35 cellular contexts compared by ENCODE assay signal in genomic region chr1:87714278-87714677, GRCh38.
"Had no signal": no experiment of that assay in that cellular context is flagged by ENCODE, and none has a peak within 500 bp of the region (broad histone marks: within the 10 kb centered on the region; RNA-seq: fewer than 3 reads in every experiment).

No MANE protein-coding gene starts in this region.

- DNase-seq: Kasumi-1, MG63, MM.1S, MV-4-11, NCI-H1048, NCI-H1092, NCI-H1092 treated with DMSO at 0.1 percent for 48 hours, NCI-H1105, NCI-H1105 treated with DMSO at 0.1 percent for 48 hours, NCI-H1417, NCI-H1417 treated with DMSO at 0.1 percent for 48 hours, NCI-H1436, NCI-H1436 treated with DMSO at 0.1 percent for 48 hours, NCI-H146, NCI-H1694, NCI-H1694 treated with DMSO at 0.1 percent for 48 hours, NCI-H187, NCI-H187 treated with DMSO at 0.1 percent for 48 hours, NCI-H1930, NCI-H2029, NCI-H2029 treated with DMSO at 0.1 percent for 48 hours, NCI-H2081, NCI-H2081 treated with DMSO at 0.1 percent for 48 hours, NCI-H2107, NCI-H2171, NCI-H2171 treated with DMSO at 0.1 percent for 48 hours, NCI-H2227 treated with DMSO at 0.1 percent for 48 hours, NCI-H226, NCI-H345, NCI-H446, NCI-H446 treated with DMSO at 0.1 percent for 48 hours, NCI-H510A, NCI-H510A treated with DMSO at 0.1 percent for 48 hours, NCI-H524, NCI-H524 treated with DMSO at 0.1 percent for 48 hours had no signal

- H3K27me3 ChIP-seq: MG63 had no signal

- H3K4me3 ChIP-seq: MG63 had no signal

- H3K9me3 ChIP-seq: MG63 had no signal

- H3K36me3 ChIP-seq: MG63 had no signal
